1 cellular context compared by ENCODE assay signal in the genomic region with DNA sequence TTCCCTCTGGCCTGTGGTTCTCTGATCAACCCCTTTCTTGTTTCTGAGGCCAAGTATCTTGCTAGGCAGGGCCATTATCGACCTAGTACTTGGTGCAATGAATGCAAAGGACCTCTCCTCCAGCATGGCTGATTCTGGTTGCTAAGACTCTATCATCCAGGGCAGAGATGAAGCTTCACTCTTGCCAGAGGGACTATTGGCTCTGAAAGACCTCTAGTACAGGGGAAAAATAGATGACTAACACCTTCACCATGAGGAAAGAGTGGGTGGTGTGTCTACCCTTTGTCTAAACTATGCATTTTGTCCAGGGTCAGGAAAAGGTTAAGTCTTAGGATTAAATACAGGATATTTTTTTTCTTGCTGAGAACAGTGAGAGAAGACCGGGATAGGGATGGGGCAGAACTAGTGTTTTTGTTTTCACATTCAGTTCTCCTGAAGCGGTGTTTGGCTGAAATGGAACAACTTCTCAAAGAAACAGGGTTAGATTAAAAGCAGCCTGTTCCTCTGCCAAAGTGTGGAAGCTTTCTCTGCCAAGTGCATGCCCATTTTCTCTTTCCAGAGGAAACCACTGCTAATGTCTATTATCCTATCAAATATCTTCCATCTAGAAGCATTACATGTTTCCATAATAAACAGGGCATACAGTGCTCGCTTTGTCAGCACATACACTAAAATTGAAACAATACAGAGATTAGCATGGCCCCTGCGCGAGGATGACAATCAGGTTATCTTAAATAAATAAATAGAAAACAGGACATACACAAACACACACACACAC.
TF ChIP-seq lines count a peak whose summit lies in the region.

No MANE protein-coding gene starts in this region.

TF ChIP-seq in GM23338, 12 proteins besides CTCF, POLR2A, EP300 and RAD21:
- TF ChIP-seq, protein P1, sequence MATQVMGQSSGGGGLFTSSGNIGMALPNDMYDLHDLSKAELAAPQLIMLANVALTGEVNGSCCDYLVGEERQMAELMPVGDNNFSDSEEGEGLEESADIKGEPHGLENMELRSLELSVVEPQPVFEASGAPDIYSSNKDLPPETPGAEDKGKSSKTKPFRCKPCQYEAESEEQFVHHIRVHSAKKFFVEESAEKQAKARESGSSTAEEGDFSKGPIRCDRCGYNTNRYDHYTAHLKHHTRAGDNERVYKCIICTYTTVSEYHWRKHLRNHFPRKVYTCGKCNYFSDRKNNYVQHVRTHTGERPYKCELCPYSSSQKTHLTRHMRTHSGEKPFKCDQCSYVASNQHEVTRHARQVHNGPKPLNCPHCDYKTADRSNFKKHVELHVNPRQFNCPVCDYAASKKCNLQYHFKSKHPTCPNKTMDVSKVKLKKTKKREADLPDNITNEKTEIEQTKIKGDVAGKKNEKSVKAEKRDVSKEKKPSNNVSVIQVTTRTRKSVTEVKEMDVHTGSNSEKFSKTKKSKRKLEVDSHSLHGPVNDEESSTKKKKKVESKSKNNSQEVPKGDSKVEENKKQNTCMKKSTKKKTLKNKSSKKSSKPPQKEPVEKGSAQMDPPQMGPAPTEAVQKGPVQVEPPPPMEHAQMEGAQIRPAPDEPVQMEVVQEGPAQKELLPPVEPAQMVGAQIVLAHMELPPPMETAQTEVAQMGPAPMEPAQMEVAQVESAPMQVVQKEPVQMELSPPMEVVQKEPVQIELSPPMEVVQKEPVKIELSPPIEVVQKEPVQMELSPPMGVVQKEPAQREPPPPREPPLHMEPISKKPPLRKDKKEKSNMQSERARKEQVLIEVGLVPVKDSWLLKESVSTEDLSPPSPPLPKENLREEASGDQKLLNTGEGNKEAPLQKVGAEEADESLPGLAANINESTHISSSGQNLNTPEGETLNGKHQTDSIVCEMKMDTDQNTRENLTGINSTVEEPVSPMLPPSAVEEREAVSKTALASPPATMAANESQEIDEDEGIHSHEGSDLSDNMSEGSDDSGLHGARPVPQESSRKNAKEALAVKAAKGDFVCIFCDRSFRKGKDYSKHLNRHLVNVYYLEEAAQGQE (IDR thresholded peaks at IDR 0.05; ENCODE audit: unreplicated experiment), result no peak
- no peak for TF ChIP-seq EZH2phosphoT487 (IDR thresholded peaks at IDR 0.05; ENCODE audit: unreplicated experiment)
- TF ChIP-seq, protein P2, sequence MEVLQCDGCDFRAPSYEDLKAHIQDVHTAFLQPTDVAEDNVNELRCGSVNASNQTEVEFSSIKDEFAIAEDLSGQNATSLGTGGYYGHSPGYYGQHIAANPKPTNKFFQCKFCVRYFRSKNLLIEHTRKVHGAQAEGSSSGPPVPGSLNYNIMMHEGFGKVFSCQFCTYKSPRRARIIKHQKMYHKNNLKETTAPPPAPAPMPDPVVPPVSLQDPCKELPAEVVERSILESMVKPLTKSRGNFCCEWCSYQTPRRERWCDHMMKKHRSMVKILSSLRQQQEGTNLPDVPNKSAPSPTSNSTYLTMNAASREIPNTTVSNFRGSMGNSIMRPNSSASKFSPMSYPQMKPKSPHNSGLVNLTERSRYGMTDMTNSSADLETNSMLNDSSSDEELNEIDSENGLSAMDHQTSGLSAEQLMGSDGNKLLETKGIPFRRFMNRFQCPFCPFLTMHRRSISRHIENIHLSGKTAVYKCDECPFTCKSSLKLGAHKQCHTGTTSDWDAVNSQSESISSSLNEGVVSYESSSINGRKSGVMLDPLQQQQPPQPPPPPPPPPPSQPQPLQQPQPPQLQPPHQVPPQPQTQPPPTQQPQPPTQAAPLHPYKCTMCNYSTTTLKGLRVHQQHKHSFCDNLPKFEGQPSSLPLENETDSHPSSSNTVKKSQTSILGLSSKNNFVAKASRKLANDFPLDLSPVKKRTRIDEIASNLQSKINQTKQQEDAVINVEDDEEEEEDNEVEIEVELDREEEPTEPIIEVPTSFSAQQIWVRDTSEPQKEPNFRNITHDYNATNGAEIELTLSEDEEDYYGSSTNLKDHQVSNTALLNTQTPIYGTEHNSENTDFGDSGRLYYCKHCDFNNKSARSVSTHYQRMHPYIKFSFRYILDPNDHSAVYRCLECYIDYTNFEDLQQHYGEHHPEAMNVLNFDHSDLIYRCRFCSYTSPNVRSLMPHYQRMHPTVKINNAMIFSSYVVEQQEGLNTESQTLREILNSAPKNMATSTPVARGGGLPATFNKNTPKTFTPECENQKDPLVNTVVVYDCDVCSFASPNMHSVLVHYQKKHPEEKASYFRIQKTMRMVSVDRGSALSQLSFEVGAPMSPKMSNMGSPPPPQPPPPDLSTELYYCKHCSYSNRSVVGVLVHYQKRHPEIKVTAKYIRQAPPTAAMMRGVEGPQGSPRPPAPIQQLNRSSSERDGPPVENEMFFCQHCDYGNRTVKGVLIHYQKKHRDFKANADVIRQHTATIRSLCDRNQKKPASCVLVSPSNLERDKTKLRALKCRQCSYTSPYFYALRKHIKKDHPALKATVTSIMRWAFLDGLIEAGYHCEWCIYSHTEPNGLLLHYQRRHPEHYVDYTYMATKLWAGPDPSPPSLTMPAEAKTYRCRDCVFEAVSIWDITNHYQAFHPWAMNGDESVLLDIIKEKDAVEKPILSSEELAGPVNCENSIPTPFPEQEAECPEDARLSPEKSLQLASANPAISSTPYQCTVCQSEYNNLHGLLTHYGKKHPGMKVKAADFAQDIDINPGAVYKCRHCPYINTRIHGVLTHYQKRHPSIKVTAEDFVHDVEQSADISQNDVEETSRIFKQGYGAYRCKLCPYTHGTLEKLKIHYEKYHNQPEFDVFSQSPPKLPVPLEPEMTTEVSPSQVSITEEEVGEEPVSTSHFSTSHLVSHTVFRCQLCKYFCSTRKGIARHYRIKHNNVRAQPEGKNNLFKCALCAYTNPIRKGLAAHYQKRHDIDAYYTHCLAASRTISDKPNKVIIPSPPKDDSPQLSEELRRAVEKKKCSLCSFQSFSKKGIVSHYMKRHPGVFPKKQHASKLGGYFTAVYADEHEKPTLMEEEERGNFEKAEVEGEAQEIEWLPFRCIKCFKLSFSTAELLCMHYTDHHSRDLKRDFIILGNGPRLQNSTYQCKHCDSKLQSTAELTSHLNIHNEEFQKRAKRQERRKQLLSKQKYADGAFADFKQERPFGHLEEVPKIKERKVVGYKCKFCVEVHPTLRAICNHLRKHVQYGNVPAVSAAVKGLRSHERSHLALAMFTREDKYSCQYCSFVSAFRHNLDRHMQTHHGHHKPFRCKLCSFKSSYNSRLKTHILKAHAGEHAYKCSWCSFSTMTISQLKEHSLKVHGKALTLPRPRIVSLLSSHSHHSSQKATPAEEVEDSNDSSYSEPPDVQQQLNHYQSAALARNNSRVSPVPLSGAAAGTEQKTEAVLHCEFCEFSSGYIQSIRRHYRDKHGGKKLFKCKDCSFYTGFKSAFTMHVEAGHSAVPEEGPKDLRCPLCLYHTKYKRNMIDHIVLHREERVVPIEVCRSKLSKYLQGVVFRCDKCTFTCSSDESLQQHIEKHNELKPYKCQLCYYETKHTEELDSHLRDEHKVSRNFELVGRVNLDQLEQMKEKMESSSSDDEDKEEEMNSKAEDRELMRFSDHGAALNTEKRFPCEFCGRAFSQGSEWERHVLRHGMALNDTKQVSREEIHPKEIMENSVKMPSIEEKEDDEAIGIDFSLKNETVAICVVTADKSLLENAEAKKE (CRISPR knock-in tag; IDR thresholded peaks at IDR 0.05), result no peak
- no peak for TF ChIP-seq NANOG (IDR thresholded peaks at IDR 0.05; ENCODE audit: borderline replicate concordance)
- TF ChIP-seq ZNF331 (CRISPR knock-in tag; IDR thresholded peaks at IDR 0.05; ENCODE audit: low read depth), result no peak
- TF ChIP-seq, protein P3, sequence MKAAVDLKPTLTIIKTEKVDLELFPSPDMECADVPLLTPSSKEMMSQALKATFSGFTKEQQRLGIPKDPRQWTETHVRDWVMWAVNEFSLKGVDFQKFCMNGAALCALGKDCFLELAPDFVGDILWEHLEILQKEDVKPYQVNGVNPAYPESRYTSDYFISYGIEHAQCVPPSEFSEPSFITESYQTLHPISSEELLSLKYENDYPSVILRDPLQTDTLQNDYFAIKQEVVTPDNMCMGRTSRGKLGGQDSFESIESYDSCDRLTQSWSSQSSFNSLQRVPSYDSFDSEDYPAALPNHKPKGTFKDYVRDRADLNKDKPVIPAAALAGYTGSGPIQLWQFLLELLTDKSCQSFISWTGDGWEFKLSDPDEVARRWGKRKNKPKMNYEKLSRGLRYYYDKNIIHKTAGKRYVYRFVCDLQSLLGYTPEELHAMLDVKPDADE (IDR thresholded peaks at IDR 0.05), result no peak
- no peak for TF ChIP-seq JUNB (IDR thresholded peaks at IDR 0.05; ENCODE audit: unreplicated experiment)
- TF ChIP-seq CREB1 (CRISPR knock-in tag; IDR thresholded peaks at IDR 0.05; ENCODE audit: low read depth), result no peak
- no peak for TF ChIP-seq EZH2 (IDR thresholded peaks at IDR 0.05; ENCODE audit: low read depth, unreplicated experiment)
- no peak for TF ChIP-seq STAT1 (IDR thresholded peaks at IDR 0.05; ENCODE audit: unreplicated experiment)
- TF ChIP-seq POLR2AphosphoS5 (IDR thresholded peaks at IDR 0.05; ENCODE audit: low read depth), result no peak
- TF ChIP-seq ZNF114 (CRISPR knock-in tag; IDR thresholded peaks at IDR 0.05), result no peak
